21 cellular contexts compared by ENCODE assay signal in genomic region chr3:120536642-120537041, GRCh38. TPM values are rescaled to one million over a fixed set of nuclear protein-coding genes. Genes with fewer than 3 reads are reported as not detected.
A peak's percentile ranks its signal among the peaks of the same experiment; 100 is the strongest.
DNase-seq lines count a peak whose midpoint lies in the region; ATAC-seq and TF ChIP-seq lines count a peak whose summit lies in the region.
"Had no signal": no experiment of that assay in that cellular context is flagged by ENCODE, and none has a peak within 500 bp of the region (broad histone marks: within the 10 kb centered on the region; RNA-seq: fewer than 3 reads in every experiment).

No MANE protein-coding gene starts in this region.

- no peak for TF ChIP-seq POLR2A in transverse colon (IDR thresholded peaks at IDR 0.05)

- H3K36me3 ChIP-seq in cardiac muscle cell: no peaks in the 10 kb centered on the region
- no peaks in the 10 kb centered on the region for H3K36me3 ChIP-seq in adipocyte (ENCODE audit: control insufficient read depth, insufficient read depth, low read length, severe bottlenecking)
- no peaks in the 10 kb centered on the region for H3K36me3 ChIP-seq in transverse colon
- H3K36me3 ChIP-seq: BLaER1, SJSA1 had no signal

- H3K9me3 ChIP-seq in cardiac muscle cell (ENCODE audit: low read depth) (no peaks in the 10 kb centered on the region), adipocyte (ENCODE audit: control insufficient read depth, low read length) (peaks cover 37% of the 10 kb centered on the region), transverse colon (peaks cover 17 to 23% of the 10 kb centered on the region in 2 donors)

- ATAC-seq in Right ventricle myocardium superior (ENCODE audit: poor library complexity): no peak
- ATAC-seq in HG03432 (IDR thresholded peaks at IDR 0.05; ENCODE audit: unreplicated experiment): no peak
- ATAC-seq: GM23338, PC-3 had no signal

- TF ChIP-seq CTCF in cardiac muscle cell (IDR thresholded peaks at IDR 0.05; ENCODE audit: low read depth, low read length): no peak
- TF ChIP-seq CTCF in transverse colon (IDR thresholded peaks at IDR 0.05): no peak

- peak in 1 of 2 donors; percentile 20 for DNase-seq in cardiac muscle cell (ENCODE audit: low read depth in 1 of 2, low spot score in 1 of 2)
- DNase-seq in Right ventricle myocardium superior: no peak
- peak; percentile 53 for DNase-seq in DMS 273 (lab: John Stamatoyannopoulos, UW; ENCODE audit: unreplicated experiment)
- peak; percentile 59 for DNase-seq in adipocyte (ENCODE audit: low read depth)
- peak; percentile 17 for DNase-seq in transverse colon
- DNase-seq in NCI-H1436 (lab: John Stamatoyannopoulos, UW): no peak
- DNase-seq: CD4-positive, CD25-positive, alpha-beta regulatory T cell; GF-D8; H9; KBM-7; NCI-H1417; NCI-H1694 treated with DMSO at 0.1 percent for 48 hours; NCI-H2171 treated with DMSO at 0.1 percent for 48 hours; NCI-H524; NCI-H748 treated with DMSO at 0.1 percent for 48 hours; NK-92 treated with Interleukin-12 subunit alpha and Interleukin-12 subunit beta, amount 100 ng/mL, for 24 hours; PC-3 had no signal

- H3K27me3 ChIP-seq in cardiac muscle cell: no peaks in the 10 kb centered on the region
- no peaks in the 10 kb centered on the region for H3K27me3 ChIP-seq in adipocyte (replicated peaks; ENCODE audit: control insufficient read depth, insufficient read depth, low read length)
- H3K27me3 ChIP-seq in transverse colon: no peaks in the 10 kb centered on the region
- H3K27me3 ChIP-seq: BLaER1, SJSA1 had no signal

- H3K4me3 ChIP-seq in cardiac muscle cell (no peak overlapping the region), adipocyte (ENCODE audit: low read length) (no peak overlapping the region), transverse colon (no peak overlapping the region)
- H3K4me3 ChIP-seq: BLaER1, GM23338, SJSA1 had no signal

- intact Hi-C loops in Right ventricle myocardium superior (cut with DNase I) (no loop called here), transverse colon (cut with DNase I; ENCODE audit: low total_unique reads) (no loop called here)

- in situ Hi-C loops in transverse colon (cut with MboI; ENCODE audit: low pct_ligation_motif_present in 1 of 4, low pct_unique_long_range_greater_than_20kb in 1 of 4, low sequenced_read_pairs in 3 of 4): loop anchor here in 1 of 4 donors (25.0 kb wide), 1 partner anchor 274 kb away; no protein-coding TSS in a partner anchor

- TF ChIP-seq EP300 in transverse colon (IDR thresholded peaks at IDR 0.05; ENCODE audit: low read depth): no peak

- WGBS in transverse colon (ENCODE audit: low coverage in 1 of 2), 2 donors: 23 to 31% methylated on average over 3 of the region's 3 CpGs

- peaks cover 5% of the 10 kb centered on the region for H3K4me1 ChIP-seq in cardiac muscle cell (ENCODE audit: low read depth)
- H3K4me1 ChIP-seq in adipocyte (ENCODE audit: control insufficient read depth, insufficient read depth, low read length): no peaks in the 10 kb centered on the region
- H3K4me1 ChIP-seq in transverse colon: peaks cover 0 to 7% (median 3%) of the 10 kb centered on the region in 4 donors
- H3K4me1 ChIP-seq: BLaER1, SJSA1 had no signal

- H3K9ac ChIP-seq in adipocyte (ENCODE audit: low read length): no peak overlapping the region
- H3K9ac ChIP-seq: BLaER1 had no signal

- peak overlapping the region; percentile 51 for H3K27ac ChIP-seq in cardiac muscle cell
- no peak overlapping the region for H3K27ac ChIP-seq in transverse colon
- H3K27ac ChIP-seq: BLaER1, SJSA1 had no signal

RNA-seq across cellular contexts. Expression of gene NDUFB4, which starts 59.5 kb away (rescaled TPM):
- total RNA-seq in cardiac muscle cell (67.0 and 133 TPM in 2 replicates), Right ventricle myocardium superior (570 TPM), transverse colon (100 to 1,000 TPM in 1 of 4 donors, 10 to 100 TPM in 2, 1 to 10 TPM in 1; 9.6 to 129 (median 63.7) TPM)
- 396 and 420 TPM in 2 replicates for polyA plus RNA-seq in cardiac muscle cell

Comparison
In these comparisons a context has a peak if more than half of its experiments do, and no peak if none do; other contexts are left out.
1. DNase-seq: peak in DMS 273 (single experiment), adipocyte (single experiment) and transverse colon (single experiment); none in Right ventricle myocardium superior (single experiment) and NCI-H1436 (single experiment).